ENCODE assay signal across 13 cellular contexts in genomic region chr1:160575112-160575664, GRCh38. TPM values are rescaled to one million over a fixed set of nuclear protein-coding genes. Genes with fewer than 3 reads are reported as not detected.
DNase-seq lines count a peak whose midpoint lies in the region; ATAC-seq lines count a peak whose summit lies in the region.
"Had no signal": no experiment of that assay in that cellular context is flagged by ENCODE, and none has a peak within 500 bp of the region (broad histone marks: within the 10 kb centered on the region; RNA-seq: fewer than 3 reads in every experiment).

No MANE protein-coding gene starts in this region.

- peaks cover 89% of the 10 kb centered on the region for H3K4me1 Mint-ChIP-seq in activated CD4-positive, alpha-beta T cell treated with anti-CD3 and anti-CD28 coated beads for 36 hours
- H3K4me1 Mint-ChIP-seq in T-helper 17 cell = peaks cover 71% of the 10 kb centered on the region
- H3K4me1 Mint-ChIP-seq: neural progenitor cell had no signal

- POLR2A ChIA-PET in activated CD4-positive, alpha-beta T cell treated with anti-CD3 and anti-CD28 coated beads for 36 hours (lab: Charles Lee) = no interaction called here

- peak overlapping the region; percentile 77 for H3K4me3 Mint-ChIP-seq in activated CD4-positive, alpha-beta T cell treated with anti-CD3 and anti-CD28 coated beads for 36 hours
- H3K4me3 Mint-ChIP-seq in T-helper 17 cell = peak overlapping the region; percentile 93
- H3K4me3 Mint-ChIP-seq: neural progenitor cell had no signal

- CTCF ChIA-PET in activated CD4-positive, alpha-beta T cell treated with anti-CD3 and anti-CD28 coated beads for 36 hours (lab: Charles Lee) = interaction anchor here (1.0 to 2.7 kb wide), 12 partner anchors 11 to 147 kb away, joined by 3 to 12 read pairs (median 3); no protein-coding TSS in a partner anchor

- no peaks in the 10 kb centered on the region for H3K27me3 Mint-ChIP-seq in activated CD4-positive, alpha-beta T cell treated with anti-CD3 and anti-CD28 coated beads for 36 hours
- no peaks in the 10 kb centered on the region for H3K27me3 Mint-ChIP-seq in T-helper 17 cell

- H3K36me3 Mint-ChIP-seq in activated CD4-positive, alpha-beta T cell treated with anti-CD3 and anti-CD28 coated beads for 36 hours (ENCODE audit: low read depth) = peaks cover 13% of the 10 kb centered on the region
- H3K36me3 Mint-ChIP-seq in T-helper 17 cell (ENCODE audit: low read depth) = peaks cover 8% of the 10 kb centered on the region
- H3K36me3 Mint-ChIP-seq: neural progenitor cell had no signal

- no peaks in the 10 kb centered on the region for H3K9me3 ChIP-seq in T-helper 17 cell (ENCODE audit: control insufficient read depth, low read length, poor library complexity, severe bottlenecking)
- H3K9me3 ChIP-seq: A549 had no signal

- peaks cover 3% of the 10 kb centered on the region for H3K9me3 Mint-ChIP-seq in activated CD4-positive, alpha-beta T cell treated with anti-CD3 and anti-CD28 coated beads for 36 hours (ENCODE audit: low read depth)
- H3K9me3 Mint-ChIP-seq: neural progenitor cell had no signal

- peak; percentile 50 for ATAC-seq in activated CD4-positive, alpha-beta T cell treated with anti-CD3 and anti-CD28 coated beads for 36 hours
- peak; percentile 20 for ATAC-seq in T-helper 17 cell
- ATAC-seq in left cardiac atrium = peak; percentile 47 to 80
- peak; percentile 56 for ATAC-seq in stimulated activated naive CD8-positive, alpha-beta T cell treated with anti-CD3 and anti-CD28 coated beads, Interleukin-15, Interleukin-2, amounts not matched to agents 100 U/mL and 50 U/mL, for 24 hours
- ATAC-seq in HG03520 (IDR thresholded peaks at IDR 0.05; ENCODE audit: unreplicated experiment) = no peak
- ATAC-seq: A549 had no signal

- H3K27ac Mint-ChIP-seq in activated CD4-positive, alpha-beta T cell treated with anti-CD3 and anti-CD28 coated beads for 36 hours = peak overlapping the region; percentile 96
- peak overlapping the region; percentile 96 for H3K27ac Mint-ChIP-seq in T-helper 17 cell
- H3K27ac Mint-ChIP-seq: neural progenitor cell had no signal

- intact Hi-C loops in activated CD4-positive, alpha-beta T cell treated with anti-CD3 and anti-CD28 coated beads for 36 hours (cut with DNase I, micrococcal nuclease) = loop anchor here (5.0 kb wide), 3 partner anchors 33 to 313 kb away; partner anchors contain the start of genes DCAF8 (in 1 of the 2) and SLAMF6 (in 1 of the 2)
- intact Hi-C loops in left cardiac atrium (cut with DNase I) = no loop called here

- peak; percentile 28 for DNase-seq in activated CD4-positive, alpha-beta T cell treated with anti-CD3 and anti-CD28 coated beads for 36 hours
- DNase-seq in activated CD4-positive, alpha-beta T cell treated with anti-CD3 and anti-CD28 coated beads for 48 hours = no peak
- DNase-seq in T-helper 17 cell (no peak), left cardiac atrium (no peak), HUDEP-2 (lab: John Stamatoyannopoulos, UW; ENCODE audit: unreplicated experiment in 76 of 76) (no peak)
- DNase-seq in stimulated activated naive CD8-positive, alpha-beta T cell treated with anti-CD3 and anti-CD28 coated beads, Interleukin-15, Interleukin-2, amounts not matched to agents 100 U/mL and 50 U/mL, for 24 hours = peak; percentile 31
- no peak for DNase-seq in activated CD4-positive, CD25-positive, alpha-beta regulatory T cell (lab: John Stamatoyannopoulos, UW)
- DNase-seq: activated CD4-positive, alpha-beta T cell treated with anti-CD3 and anti-CD28 coated beads for 1 hour had no signal

RNA-seq across cellular contexts. Expression of gene CD84, which starts 4.1 kb away (rescaled TPM):
- 10 to 100 TPM; 14.8 to 17.8 TPM for total RNA-seq in activated CD4-positive, alpha-beta T cell treated with anti-CD3 and anti-CD28 coated beads for 36 hours
- total RNA-seq in T-helper 17 cell (10 to 100 TPM; 66.2 to 71.6 TPM), left cardiac atrium (1 to 10 TPM; 4.8 to 7.7 TPM)
- total RNA-seq: H4, HT1080 had no signal

RNA-seq across cellular contexts. Expression of gene SLAMF6, which starts 52.1 kb away (rescaled TPM):
- 10 to 100 TPM; 45.9 to 55.0 TPM for total RNA-seq in activated CD4-positive, alpha-beta T cell treated with anti-CD3 and anti-CD28 coated beads for 36 hours
- total RNA-seq in T-helper 17 cell (10 to 100 TPM; 24.8 to 38.0 TPM), left cardiac atrium (1 to 10 TPM in 1 of 2 donors, under 1 TPM in 1; 0.55 to 1.4 TPM)
- total RNA-seq: H4, HT1080 had no signal

Comparison
In these comparisons a context has a peak if more than half of its experiments do, and no peak if none do; other contexts are left out.
1. DNase-seq: peak in activated CD4-positive, alpha-beta T cell treated with anti-CD3 and anti-CD28 coated beads for 36 hours (single experiment) and stimulated activated naive CD8-positive, alpha-beta T cell treated with anti-CD3 and anti-CD28 coated beads, Interleukin-15, Interleukin-2, amounts not matched to agents 100 U/mL and 50 U/mL, for 24 hours (single experiment); none in activated CD4-positive, alpha-beta T cell treated with anti-CD3 and anti-CD28 coated beads for 48 hours (single experiment), T-helper 17 cell (0 of 3), left cardiac atrium (single experiment), HUDEP-2 (0 of 76) and activated CD4-positive, CD25-positive, alpha-beta regulatory T cell (0 of 4).
2. RNA of gene SLAMF6, which starts 52.1 kb away (total RNA-seq): 45.9 to 55.0 TPM in activated CD4-positive, alpha-beta T cell treated with anti-CD3 and anti-CD28 coated beads for 36 hours and 24.8 to 38.0 TPM in T-helper 17 cell; 0.55 to 1.4 TPM in left cardiac atrium; every median in the first group is over 10 times any median in the second.
3. intact Hi-C loops: an anchor here in activated CD4-positive, alpha-beta T cell treated with anti-CD3 and anti-CD28 coated beads for 36 hours (5.0 kb wide); none called in left cardiac atrium.